In genomic region chr6:70669133-70669532, GRCh38 we compare ENCODE assay signal across 8 cellular contexts. TPM values are rescaled to one million over a fixed set of nuclear protein-coding genes. Genes with fewer than 3 reads are reported as not detected.
A peak's percentile ranks its signal among the peaks of the same experiment; 100 is the strongest.
DNase-seq lines count a peak whose midpoint lies in the region; ATAC-seq, FAIRE-seq and TF ChIP-seq lines count a peak whose summit lies in the region.

No MANE protein-coding gene starts in this region.

- TF ChIP-seq EP300 in A549 (IDR thresholded peaks at IDR 0.05): no peak

- TF ChIP-seq POLR2A in A549 (IDR thresholded peaks at IDR 0.05; ENCODE audit: low read length) (no peak), HCT116 (IDR thresholded peaks at IDR 0.05; ENCODE audit: borderline replicate concordance, extremely low read depth, insufficient read depth, insufficient read length) (no peak), GM12891 (IDR thresholded peaks at IDR 0.05; ENCODE audit: low read depth, low read length) (no peak)

- H3K36me3 ChIP-seq in HCT116 (ENCODE audit: control insufficient read depth in 1 of 2, insufficient read depth in 2 of 2, low read length in 2 of 2) (no peaks in the 10 kb centered on the region), liver (ENCODE audit: control insufficient read depth in 4 of 4, insufficient read depth in 3 of 4, low read depth in 1 of 4, low read length in 3 of 4) (no peaks in the 10 kb centered on the region)

- H3K27ac Mint-ChIP-seq in activated naive CD8-positive, alpha-beta T cell: peak overlapping the region; percentile 38

- H3K27me3 ChIP-seq in HCT116 (ENCODE audit: insufficient read depth, low read length) (no peaks in the 10 kb centered on the region), liver (ENCODE audit: control insufficient read depth in 4 of 4, insufficient read depth in 4 of 4, low read length in 3 of 4) (no peaks in the 10 kb centered on the region)

- H3K4me1 Mint-ChIP-seq in activated naive CD8-positive, alpha-beta T cell (ENCODE audit: low read depth): peaks cover 65% of the 10 kb centered on the region

- no peaks in the 10 kb centered on the region for H3K36me3 Mint-ChIP-seq in activated naive CD8-positive, alpha-beta T cell

- TSS peak; percentile 55 for BruUV-seq in HCT116 (replicated peaks; lab: Mats Ljungman, UMichigan)

- ATAC-seq in A549: no peak
- no peak for ATAC-seq in HCT116

- WGBS in A549 (ENCODE audit: missing lambda C conversion rate): 15% methylated on average over 4 of the region's 4 CpGs
- 64% methylated on average over 4 of the region's 4 CpGs for WGBS in liver

- H3K27ac ChIP-seq in A549: peak overlapping the region in 1 of 2 experiments; percentile 86; a peak in 2 of 6 replicates
- no peak overlapping the region; the same call in 1 of the 2 replicates for H3K27ac ChIP-seq in HCT116 (ENCODE audit: low read depth, low read length)
- no peak overlapping the region for H3K27ac ChIP-seq in liver (ENCODE audit: low read depth in 1 of 2, low read length in 2 of 2)

- RAD21 ChIA-PET in HCT116 (lab: Charles Lee; ENCODE audit: low non-redundant PET in 1 of 2, low total read pairs in 2 of 2, uncharacterized antibody in 2 of 2, unreplicated experiment in 2 of 2): no interaction called here

- peak overlapping the region; percentile 74; the same call in 1 of the 2 replicates for H3K9ac ChIP-seq in HCT116 (ENCODE audit: low read length)
- peak overlapping the region in 1 of 2 donors; percentile 64 for H3K9ac ChIP-seq in liver (ENCODE audit: low read depth in 1 of 2, low read length in 2 of 2)

- POLR2A ChIA-PET in A549 (lab: Yijun Ruan, JAX): no interaction called here
- POLR2A ChIA-PET in HCT116 (lab: Charles Lee): no interaction called here

- no peaks in the 10 kb centered on the region for H3K9me3 Mint-ChIP-seq in activated naive CD8-positive, alpha-beta T cell (ENCODE audit: low read depth)

- H3K9me3 ChIP-seq in A549 (no peaks in the 10 kb centered on the region), HCT116 (ENCODE audit: control insufficient read depth in 1 of 2, insufficient read depth in 1 of 2, low read depth in 1 of 2, low read length in 2 of 2) (no peaks in the 10 kb centered on the region), liver (ENCODE audit: control insufficient read depth in 4 of 4, low read length in 3 of 4) (no peaks in the 10 kb centered on the region)

- CTCF ChIA-PET in A549 (lab: Yijun Ruan, JAX) (interaction anchor here (1.0 to 1.3 kb wide), 2 partner anchors 16 to 18 kb away, joined by 3 to 4 read pairs; no protein-coding TSS in a partner anchor), HCT116 (lab: Charles Lee) (interaction anchor here (2.4 kb wide), 1 partner anchor 17 kb away, joined by 13 read pairs; no protein-coding TSS in a partner anchor)

- H2AFZ ChIP-seq in HCT116 (ENCODE audit: low read depth, low read length, poor library complexity, severe bottlenecking): no peak overlapping the region

- H3K4me3 Mint-ChIP-seq in activated naive CD8-positive, alpha-beta T cell: peak overlapping the region; percentile 85

- peaks cover 58% of the 10 kb centered on the region for H3K79me2 ChIP-seq in HCT116 (ENCODE audit: insufficient read depth, low read length)

- no peak for TF ChIP-seq RAD21 in A549 (conservative IDR thresholded peaks at IDR 0.05 in 1 of 2, IDR thresholded peaks at IDR 0.05 in 1 of 2)
- TF ChIP-seq RAD21 in HCT116 (IDR thresholded peaks at IDR 0.05; ENCODE audit: low read depth): no peak
- no peak for TF ChIP-seq RAD21 in liver (IDR thresholded peaks at IDR 0.05)

- H3K9me2 ChIP-seq in HCT116 (ENCODE audit: insufficient read depth): no peaks in the 10 kb centered on the region

- H3K4me3 ChIP-seq in A549 (peak overlapping the region; percentile 77), HCT116 (replicated peaks in 1 of 2; ENCODE audit: low read depth in 1 of 2, low read length in 2 of 2) (peak overlapping the region; percentile 67 to 73), liver (ENCODE audit: low read depth in 1 of 3, low read length in 3 of 3) (peak overlapping the region in 2 of 3 donors; percentile 85 to 93)

- H3K4me2 ChIP-seq in A549 (peak overlapping the region; percentile 92), HCT116 (ENCODE audit: low read length) (peak overlapping the region; percentile 86)

- H3K4me1 ChIP-seq in A549 (peaks cover 16% of the 10 kb centered on the region; the same call in 2 of the 3 replicates), HCT116 (ENCODE audit: control insufficient read depth in 1 of 2, insufficient read depth in 2 of 2, low read length in 2 of 2) (peaks cover 5 to 31% of the 10 kb centered on the region in 2 experiments; a peak in 3 of 4 replicates), liver (ENCODE audit: control insufficient read depth in 4 of 4, insufficient read depth in 4 of 4, low read length in 3 of 4) (peaks cover 0 to 23% (median 11%) of the 10 kb centered on the region in 4 donors)

- FAIRE-seq in A549 (lab: Jason Lieb, UNC) (no peak), GM12891 (lab: Jason Lieb, UNC) (no peak)

- intact Hi-C loops in HCT116 (cut with micrococcal nuclease): loop anchor here (5.0 kb wide), 1 partner anchor 102 kb away; the partner anchor contains the start of gene SDHAF4

- H3K27me3 Mint-ChIP-seq in activated naive CD8-positive, alpha-beta T cell: no peaks in the 10 kb centered on the region

- H4K20me1 ChIP-seq in HCT116 (ENCODE audit: insufficient read depth): no peaks in the 10 kb centered on the region

- TF ChIP-seq CTCF in A549 (IDR thresholded peaks at IDR 0.05) (no peak), HCT116 (IDR thresholded peaks at IDR 0.05 in 2 of 3, conservative IDR thresholded peaks at IDR 0.05 in 1 of 3; ENCODE audit: borderline replicate concordance in 1 of 3, insufficient read depth in 1 of 3, low read depth in 2 of 3, low read length in 2 of 3) (no peak), liver (IDR thresholded peaks at IDR 0.05; ENCODE audit: low read depth, low read length, missing input control) (no peak)

- no peak for DNase-seq in A549 (ENCODE audit: low read depth in 1 of 2, low spot score in 1 of 2)
- no peak for DNase-seq in HCT116 (ENCODE audit: low read depth, low spot score)
- no peak for DNase-seq in GM12891 (ENCODE audit: insufficient read length, low spot score)
- DNase-seq in NCI-H524 treated with DMSO at 0.1 percent for 48 hours (lab: John Stamatoyannopoulos, UW): no peak
- DNase-seq in SHP77 treated with DMSO at 0.1 percent for 48 hours (lab: John Stamatoyannopoulos, UW): no peak
- no peak for DNase-seq in stimulated activated CD8-positive, alpha-beta memory T cell treated with anti-CD3 and anti-CD28 coated beads, Interleukin-4, amount 100 ng/mL, for 48 hours

TF ChIP-seq in A549, 52 proteins besides CTCF, POLR2A, EP300 and RAD21 (continues in another document):
- TF ChIP-seq FOSB (CRISPR knock-in tag; IDR thresholded peaks at IDR 0.05) (no peak), EHMT2 (IDR thresholded peaks at IDR 0.05; ENCODE audit: low read depth) (no peak)

TF ChIP-seq in HCT116, 20 proteins besides CTCF, POLR2A, EP300 and RAD21:
- no peak for TF ChIP-seq SIN3A (IDR thresholded peaks at IDR 0.05; ENCODE audit: low read depth)
- TF ChIP-seq SRF (IDR thresholded peaks at IDR 0.05; ENCODE audit: low read depth): no peak
- TF ChIP-seq POLR2AphosphoS5 (IDR thresholded peaks at IDR 0.05; ENCODE audit: low read depth, low read length): no peak

TF ChIP-seq in liver, 16 proteins besides CTCF, POLR2A, EP300 and RAD21 (continues in another document):
- TF ChIP-seq GABPA (IDR thresholded peaks at IDR 0.05 in 1 of 2, conservative IDR thresholded peaks at IDR 0.05 in 1 of 2) (no peak), TAF1 (conservative IDR thresholded peaks at IDR 0.05) (no peak), MAX (IDR thresholded peaks at IDR 0.05) (no peak)

TF ChIP-seq in GM12891, 5 proteins besides CTCF, POLR2A, EP300 and RAD21:
- no peak for TF ChIP-seq SPI1 (IDR thresholded peaks at IDR 0.05; ENCODE audit: low read depth, low read length)
- TF ChIP-seq POLR2AphosphoS5 (IDR thresholded peaks at IDR 0.05; ENCODE audit: low read depth, low read length): no peak
- TF ChIP-seq PAX5 (IDR thresholded peaks at IDR 0.05; ENCODE audit: insufficient read depth, low read length, severe bottlenecking): no peak
- no peak for TF ChIP-seq TAF1 (IDR thresholded peaks at IDR 0.05; ENCODE audit: low read depth, low read length)
- TF ChIP-seq POU2F2 (IDR thresholded peaks at IDR 0.05; ENCODE audit: low read depth, low read length): no peak

RNA-seq across cellular contexts. Expression of gene SMAP1, which starts 1.4 kb away (rescaled TPM):
- 27.4 and 27.8 TPM in 2 replicates for polyA plus RNA-seq in A549 (2011; rRNA removed)
- polyA plus RNA-seq in A549 (2012; cell fraction: cytosol; rRNA removed): 10.6 and 13.4 TPM in 2 replicates
- polyA plus RNA-seq in A549 (2012; cell fraction: nucleus; rRNA removed): 11.0 and 11.2 TPM in 2 replicates
- 14.5 to 15.9 TPM (median 15.6 TPM) in 3 replicates for polyA plus RNA-seq in A549 (2017; fragmentation: RNase III; extraction: RNeasy Plus Mini Kit Qiagen cat#74134 plus additional on column Dnase treatment)
- polyA minus RNA-seq in A549 (2011; rRNA and poly(A)+ RNA removed): 22.2 TPM in 2 replicates
- total RNA-seq in HCT116 (2021; ENCODE audit: unreplicated experiment): 3.5 TPM
- polyA plus RNA-seq in HCT116 (2012): 2.0 and 2.1 TPM in 2 replicates
- total RNA-seq in liver: 10 to 100 TPM; 12.6 to 13.3 TPM
- 10 to 100 TPM in 1 of 2 donors, 1 to 10 TPM in 1; 9.3 to 12.9 TPM for polyA plus RNA-seq in liver
- 16.5 TPM for polyA plus RNA-seq in GM12891 (2012; ENCODE audit: low read depth, missing spikeins)
